23 cellular contexts compared by ENCODE assay signal in the genomic region with DNA sequence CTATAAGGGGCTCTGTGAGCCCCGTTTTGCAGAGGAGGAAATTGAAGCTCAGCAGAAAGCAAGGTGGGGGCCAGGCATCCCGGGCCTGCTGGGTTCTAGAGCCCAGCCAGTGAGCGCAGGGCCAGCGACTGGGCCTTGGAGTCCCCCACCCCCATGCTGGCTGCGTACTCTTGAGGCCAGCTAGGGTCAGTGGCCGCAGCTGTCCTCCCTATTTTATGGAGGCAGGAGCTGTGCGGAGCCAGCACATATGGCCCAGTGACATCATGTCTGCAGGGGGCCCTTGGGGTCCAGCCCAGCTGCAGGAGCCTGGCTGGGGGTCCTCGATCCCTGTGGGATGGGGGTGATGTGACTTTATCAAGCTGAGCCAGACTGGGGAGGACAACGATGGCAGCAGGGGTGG.
DNase-seq lines count a peak whose midpoint lies in the region; TF ChIP-seq lines count a peak whose summit lies in the region.
"Had no signal": no experiment of that assay in that cellular context is flagged by ENCODE, and none has a peak within 500 bp of the region (broad histone marks: within the 10 kb centered on the region; RNA-seq: fewer than 3 reads in every experiment).

No MANE protein-coding gene starts in this region.

- TF ChIP-seq POLR2A in esophagus muscularis mucosa (IDR thresholded peaks at IDR 0.05; ENCODE audit: low read depth) = no peak

- no peak overlapping the region for H3K4me3 ChIP-seq in HEK293 (ENCODE audit: low read depth, low read length)
- no peak overlapping the region for H3K4me3 ChIP-seq in esophagus muscularis mucosa
- no peak overlapping the region for H3K4me3 ChIP-seq in neuronal stem cell (ENCODE audit: low read length in 2 of 2)
- H3K4me3 ChIP-seq: A549, GM12878, GM23338 had no signal

- no peak overlapping the region for H3K27ac ChIP-seq in HEK293 (ENCODE audit: extremely low read depth, low read depth, low read length)
- peak overlapping the region; percentile 16 to 50 (median 24) for H3K27ac ChIP-seq in esophagus muscularis mucosa (replicated peaks in 1 of 4)
- H3K27ac ChIP-seq in neuronal stem cell (replicated peaks; ENCODE audit: low read length) = no peak overlapping the region
- H3K27ac ChIP-seq: 22Rv1, A549, C4-2B, HL-60 had no signal

- H2AK5ac ChIP-seq in neuronal stem cell (ENCODE audit: low read depth, low read length) = peak overlapping the region; percentile 30

- no peak for TF ChIP-seq EP300 in esophagus muscularis mucosa (IDR thresholded peaks at IDR 0.05)

- no peak overlapping the region for H3K4ac ChIP-seq in neuronal stem cell (ENCODE audit: low read length)

- intact Hi-C loops in esophagus muscularis mucosa (cut with DNase I) = no loop called here

- H3K9ac ChIP-seq in neuronal stem cell (ENCODE audit: low read depth, low read length, poor library complexity) = no peak overlapping the region

- H2AFZ ChIP-seq in neuronal stem cell (ENCODE audit: low read length) = no peak overlapping the region
- H2AFZ ChIP-seq: GM23338 had no signal

- H4K91ac ChIP-seq in neuronal stem cell (ENCODE audit: low read depth, low read length, poor library complexity) = no peak overlapping the region

- POLR2A ChIA-PET in HEK293 (lab: Yijun Ruan, JAX) = no interaction called here

- no peak overlapping the region for H4K8ac ChIP-seq in neuronal stem cell (ENCODE audit: low read depth, low read length)

- TF ChIP-seq CTCF in HEK293 (tag by site-specific recombination; IDR thresholded peaks at IDR 0.05) (no peak), esophagus muscularis mucosa (IDR thresholded peaks at IDR 0.05) (no peak)

- no peak overlapping the region for H3K4me2 ChIP-seq in neuronal stem cell (ENCODE audit: insufficient read depth, low read length, poor library complexity, severe bottlenecking)
- H3K4me2 ChIP-seq: A549, GM23338 had no signal

- no peak overlapping the region for H2BK120ac ChIP-seq in neuronal stem cell (ENCODE audit: low read depth, low read length)

- H2BK12ac ChIP-seq in neuronal stem cell (ENCODE audit: low read length) = no peak overlapping the region

- CTCF ChIA-PET in HEK293 (lab: Yijun Ruan, JAX) = interaction anchor here (0.6 to 3.0 kb wide), 6 partner anchors 10 to 1038 kb away, joined by 3 to 15 read pairs (median 5); no protein-coding TSS in a partner anchor

- no peak overlapping the region for H3K23ac ChIP-seq in neuronal stem cell (ENCODE audit: low read depth, low read length, poor library complexity)

- WGBS in esophagus muscularis mucosa = 82% methylated on average over 7 of the region's 9 CpGs
- WGBS in neuronal stem cell (ENCODE audit: extremely low coverage in 2 of 2, insufficient read length in 2 of 2, insufficient replicate concordance in 1 of 2), 2 donors = no CpG with 5 or more reads among the region's 9 CpGs

- DNase-seq in DMS 273 (lab: John Stamatoyannopoulos, UW; ENCODE audit: unreplicated experiment) = peak; percentile 45
- DNase-seq in DMS 273 treated with DMSO at 0.1 percent for 48 hours (lab: John Stamatoyannopoulos, UW) = no peak
- DNase-seq in esophagus muscularis mucosa (ENCODE audit: extremely low spot score) = no peak
- DNase-seq in neuronal stem cell (ENCODE audit: low spot score) = no peak
- DNase-seq in DMS153 (lab: John Stamatoyannopoulos, UW) = no peak
- no peak for DNase-seq in occipital lobe (lab: John Stamatoyannopoulos, UW)
- no peak for DNase-seq in T-helper 1 cell
- DNase-seq: AML-193; Caco-2; CD4-positive, alpha-beta T cell; DMS53; DND-41; EL; HCEC 1CT; HFFc6; IMR-90 had no signal

- H3K18ac ChIP-seq in neuronal stem cell (ENCODE audit: low read length) = peak overlapping the region; percentile 77

- H3K4me1 ChIP-seq in HEK293 (ENCODE audit: control insufficient read depth, insufficient read depth, low read length) (no peaks in the 10 kb centered on the region), esophagus muscularis mucosa (peaks cover 4 to 48% (median 39%) of the 10 kb centered on the region in 4 donors), neuronal stem cell (ENCODE audit: control insufficient read depth in 2 of 2, insufficient read depth in 1 of 2, low read depth in 1 of 2, low read length in 2 of 2) (peaks cover 0 to 3% of the 10 kb centered on the region in 2 donors)
- H3K4me1 ChIP-seq: A549, Caco-2 had no signal

- H3K9me3 ChIP-seq in HEK293 (ENCODE audit: control insufficient read depth, insufficient read depth, low read depth, low read length) = no peaks in the 10 kb centered on the region
- H3K9me3 ChIP-seq in esophagus muscularis mucosa = no peaks in the 10 kb centered on the region
- no peaks in the 10 kb centered on the region for H3K9me3 ChIP-seq in neuronal stem cell (replicated peaks in 1 of 2; ENCODE audit: control insufficient read depth in 2 of 2, insufficient read depth in 1 of 2, low read depth in 1 of 2, low read length in 2 of 2)
- H3K9me3 ChIP-seq: A549, Caco-2 had no signal

- H3K79me1 ChIP-seq in neuronal stem cell (ENCODE audit: low read depth, low read length) = no peaks in the 10 kb centered on the region

- no peak overlapping the region for H3K14ac ChIP-seq in neuronal stem cell (ENCODE audit: low read length)

- peak overlapping the region; percentile 68 for H2BK5ac ChIP-seq in neuronal stem cell (ENCODE audit: low read length)

- no peak overlapping the region for H2BK15ac ChIP-seq in neuronal stem cell (ENCODE audit: low read length)

- no peaks in the 10 kb centered on the region for H3K27me3 ChIP-seq in esophagus muscularis mucosa
- H3K27me3 ChIP-seq in neuronal stem cell (ENCODE audit: control insufficient read depth in 3 of 3, insufficient read depth in 3 of 3, low read depth in 1 of 3, low read length in 3 of 3) = peaks cover 0 to 10% (median 0%) of the 10 kb centered on the region in 3 experiments

- H3K36me3 ChIP-seq in HEK293 (ENCODE audit: control insufficient read depth in 2 of 2, insufficient read depth in 1 of 2, low read length in 2 of 2) = no peaks in the 10 kb centered on the region
- H3K36me3 ChIP-seq in esophagus muscularis mucosa = peaks cover 0 to 5% (median 2%) of the 10 kb centered on the region in 4 donors
- H3K36me3 ChIP-seq in neuronal stem cell (replicated peaks in 1 of 2; ENCODE audit: control insufficient read depth in 2 of 2, insufficient read depth in 2 of 2, low read length in 2 of 2) = no peaks in the 10 kb centered on the region

TF ChIP-seq in HEK293, 187 proteins besides CTCF, POLR2A, EP300 and RAD21:
- TF ChIP-seq ZNF10 (tag by site-specific recombination; IDR thresholded peaks at IDR 0.05) = no peak
- no peak for TF ChIP-seq IKZF3 (tag by site-specific recombination; IDR thresholded peaks at IDR 0.05)
- TF ChIP-seq ZNF654 (tag by site-specific recombination; IDR thresholded peaks at IDR 0.05; ENCODE audit: low read depth) = no peak
- no peak for TF ChIP-seq ZNF433 (tag by site-specific recombination; IDR thresholded peaks at IDR 0.05; ENCODE audit: low read depth)
- no peak for TF ChIP-seq YY2 (tag by site-specific recombination; IDR thresholded peaks at IDR 0.05)
- peak; percentile 36; the same call in 1 of the 2 replicates for TF ChIP-seq GLIS2 (tag by site-specific recombination; IDR thresholded peaks at IDR 0.05)
- TF ChIP-seq ZNF510 (tag by site-specific recombination; IDR thresholded peaks at IDR 0.05; ENCODE audit: insufficient replicate concordance) = no peak
- no peak for TF ChIP-seq KLF1 (tag by site-specific recombination; IDR thresholded peaks at IDR 0.05)
- no peak for TF ChIP-seq ZNF24 (tag by site-specific recombination; IDR thresholded peaks at IDR 0.05)
- peak; percentile 66 for TF ChIP-seq GLIS1 (tag by site-specific recombination; IDR thresholded peaks at IDR 0.05)
- TF ChIP-seq ZBTB1 (tag by site-specific recombination; IDR thresholded peaks at IDR 0.05) = no peak
- no peak for TF ChIP-seq ZNF473 (tag by site-specific recombination; IDR thresholded peaks at IDR 0.05)
- no peak for TF ChIP-seq ZNF600 (tag by site-specific recombination; IDR thresholded peaks at IDR 0.05)
- TF ChIP-seq ZNF785 (tag by site-specific recombination; IDR thresholded peaks at IDR 0.05) = no peak
- TF ChIP-seq ZNF544 (tag by site-specific recombination; IDR thresholded peaks at IDR 0.05) = no peak
- TF ChIP-seq ZNF366 (tag by site-specific recombination; conservative IDR thresholded peaks at IDR 0.05) = no peak
- TF ChIP-seq ZIC2 (tag by site-specific recombination; IDR thresholded peaks at IDR 0.05) = peak; percentile 47

Comparison
In these comparisons a context has a peak if more than half of its experiments do, and no peak if none do; other contexts are left out.
1. H3K27ac ChIP-seq: peak in esophagus muscularis mucosa (4 of 4); none in HEK293 (single experiment) and neuronal stem cell (single experiment).